19 cellular contexts compared by ENCODE assay signal in genomic region chr13:88761145-88761544, GRCh38.
DNase-seq lines count a peak whose midpoint lies in the region; ATAC-seq lines count a peak whose summit lies in the region.
"Had no signal": no experiment of that assay in that cellular context is flagged by ENCODE, and none has a peak within 500 bp of the region (broad histone marks: within the 10 kb centered on the region; RNA-seq: fewer than 3 reads in every experiment).

No MANE protein-coding gene starts in this region.

- in situ Hi-C loops in SK-MEL-5 (cut with HindIII; ENCODE audit: low pct_unique_long_range_greater_than_20kb, low sequenced_read_pairs), result no loop called here

- no peak for ATAC-seq in HG02678 (IDR thresholded peaks at IDR 0.05; ENCODE audit: unreplicated experiment)
- ATAC-seq: CD8-positive, alpha-beta T cell; PC-3 had no signal

- DNase-seq in NCI-H748 (lab: John Stamatoyannopoulos, UW; ENCODE audit: unreplicated experiment), result peak; percentile 30
- no peak for DNase-seq in NCI-H748 treated with DMSO at 0.1 percent for 48 hours (lab: John Stamatoyannopoulos, UW)
- peak; percentile 15 for DNase-seq in SK-MEL-5 (ENCODE audit: low read depth, low spot score)
- peak; percentile 16 for DNase-seq in iPS-NIHi7 (ENCODE audit: extremely low spot score)
- no peak for DNase-seq in putamen (ENCODE audit: low spot score)
- DNase-seq in DMS114 treated with DMSO at 0.1 percent for 48 hours (lab: John Stamatoyannopoulos, UW; ENCODE audit: unreplicated experiment), result no peak
- DNase-seq: AML-193; C1 segment of cervical spinal cord; Calu3; CD8-positive, alpha-beta T cell; GOT3; MV-4-11; NCI-H1105 treated with DMSO at 0.1 percent for 48 hours; NCI-H1694 treated with DMSO at 0.1 percent for 48 hours; NCI-H510A; PC-3; RPMI8226; SHP77 had no signal

Comparison
In these comparisons a context has a peak if more than half of its experiments do, and no peak if none do; other contexts are left out.
1. DNase-seq: peak in NCI-H748 (single experiment), SK-MEL-5 (single experiment) and iPS-NIHi7 (single experiment); none in NCI-H748 treated with DMSO at 0.1 percent for 48 hours (single experiment), putamen (single experiment) and DMS114 treated with DMSO at 0.1 percent for 48 hours (single experiment).